16 cellular contexts compared by ENCODE assay signal in genomic region chr17:56172517-56172982, GRCh38. TPM values are rescaled to one million over a fixed set of nuclear protein-coding genes. Genes with fewer than 3 reads are reported as not detected.
DNase-seq lines count a peak whose midpoint lies in the region; ATAC-seq and TF ChIP-seq lines count a peak whose summit lies in the region.
"Had no signal": no experiment of that assay in that cellular context is flagged by ENCODE, and none has a peak within 500 bp of the region (broad histone marks: within the 10 kb centered on the region; RNA-seq: fewer than 3 reads in every experiment).

No MANE protein-coding gene starts in this region.

- H3K27ac Mint-ChIP-seq in WTC11: no peak overlapping the region
- H3K27ac Mint-ChIP-seq: activated T-cell treated with anti-CD3 and anti-CD28 coated beads, Interleukin-2, amount 50 U/mL, for 72 hours; B cell had no signal

- no peak overlapping the region for H3K4me3 Mint-ChIP-seq in WTC11
- H3K4me3 Mint-ChIP-seq: activated T-cell treated with anti-CD3 and anti-CD28 coated beads, Interleukin-2, amount 50 U/mL, for 72 hours; B cell had no signal

- no peak overlapping the region for H3K4me3 ChIP-seq in LNCaP clone FGC (ENCODE audit: low read depth, low read length)
- H3K4me3 ChIP-seq: cardiac muscle cell, PC-9 had no signal

- no peaks in the 10 kb centered on the region for H3K27me3 Mint-ChIP-seq in WTC11 (ENCODE audit: low read depth)
- H3K27me3 Mint-ChIP-seq: B cell had no signal

- ATAC-seq in WTC11 (peak; percentile 55), GM21423 (IDR thresholded peaks at IDR 0.05; ENCODE audit: unreplicated experiment) (no peak), GM18517 (IDR thresholded peaks at IDR 0.05; ENCODE audit: unreplicated experiment) (no peak)
- ATAC-seq: activated T-cell treated with anti-CD3 and anti-CD28 coated beads, Interleukin-2, amount 50 U/mL, for 72 hours had no signal

- no peaks in the 10 kb centered on the region for H3K36me3 Mint-ChIP-seq in WTC11

- POLR2A ChIA-PET in WTC11 (lab: Charles Lee): no interaction called here

- peaks cover 37% of the 10 kb centered on the region for H3K4me1 Mint-ChIP-seq in WTC11
- H3K4me1 Mint-ChIP-seq: B cell had no signal

- CTCF ChIA-PET in WTC11 (lab: Charles Lee): interaction anchor here (1.2 kb wide), 1 partner anchor 327 kb away, joined by 3 read pairs; no protein-coding TSS in a partner anchor

- H3K9me3 Mint-ChIP-seq in WTC11: peaks cover 2% of the 10 kb centered on the region; the same call in 1 of the 2 replicates
- H3K9me3 Mint-ChIP-seq: activated T-cell treated with anti-CD3 and anti-CD28 coated beads, Interleukin-2, amount 50 U/mL, for 72 hours had no signal

- H3K27ac ChIP-seq in C4-2B: peak overlapping the region; percentile 73
- H3K27ac ChIP-seq: cardiac muscle cell, PC-9 had no signal

- TF ChIP-seq CTCF in C4-2B (conservative IDR thresholded peaks at IDR 0.05): no peak
- TF ChIP-seq CTCF in LNCaP clone FGC (IDR thresholded peaks at IDR 0.05; ENCODE audit: control insufficient read depth, extremely low read depth, insufficient read depth): no peak
- no peak for TF ChIP-seq CTCF in WTC11 (IDR thresholded peaks at IDR 0.05)

- DNase-seq in LNCaP clone FGC (ENCODE audit: low read depth): peak; percentile 91
- DNase-seq in WTC11 (ENCODE audit: low spot score): no peak
- DNase-seq in midbrain (lab: John Stamatoyannopoulos, UW): peak; percentile 36
- no peak for DNase-seq in activated CD4-positive, alpha-beta T cell treated with anti-CD3 and anti-CD28 coated beads, Interleukin-2, amount 50 U/mL, for 4 hours
- DNase-seq in cerebellar nuclear complex (lab: John Stamatoyannopoulos, UW): no peak
- DNase-seq: activated T-cell treated with anti-CD3 and anti-CD28 coated beads, Interleukin-2, amount 50 U/mL, for 72 hours; foreskin melanocyte; MV-4-11; PC-9 had no signal

TF ChIP-seq in WTC11, 78 proteins besides CTCF, POLR2A, EP300 and RAD21 (continues in another document):
- TF ChIP-seq PREB (CRISPR knock-in tag; IDR thresholded peaks at IDR 0.05; ENCODE audit: borderline replicate concordance) (no peak), GRHL2 (CRISPR knock-in tag; IDR thresholded peaks at IDR 0.05; ENCODE audit: insufficient replicate concordance, severe bottlenecking) (no peak), PRRX2 (CRISPR knock-in tag; IDR thresholded peaks at IDR 0.05) (no peak), ZNF138 (CRISPR knock-in tag; conservative IDR thresholded peaks at IDR 0.05) (no peak), RELA (CRISPR knock-in tag; IDR thresholded peaks at IDR 0.05; ENCODE audit: borderline replicate concordance) (no peak), AR (CRISPR knock-in tag; IDR thresholded peaks at IDR 0.05) (no peak), ELF4 (CRISPR knock-in tag; IDR thresholded peaks at IDR 0.05; ENCODE audit: low read depth) (no peak), ZNF671 (CRISPR knock-in tag; IDR thresholded peaks at IDR 0.05) (no peak), FOXK1 (CRISPR knock-in tag; IDR thresholded peaks at IDR 0.05) (no peak), ZNF416 (CRISPR knock-in tag; IDR thresholded peaks at IDR 0.05) (no peak), PRDM15 (CRISPR knock-in tag; IDR thresholded peaks at IDR 0.05) (no peak), ZSCAN18 (CRISPR knock-in tag; IDR thresholded peaks at IDR 0.05) (no peak)
- TF ChIP-seq, protein P1, sequence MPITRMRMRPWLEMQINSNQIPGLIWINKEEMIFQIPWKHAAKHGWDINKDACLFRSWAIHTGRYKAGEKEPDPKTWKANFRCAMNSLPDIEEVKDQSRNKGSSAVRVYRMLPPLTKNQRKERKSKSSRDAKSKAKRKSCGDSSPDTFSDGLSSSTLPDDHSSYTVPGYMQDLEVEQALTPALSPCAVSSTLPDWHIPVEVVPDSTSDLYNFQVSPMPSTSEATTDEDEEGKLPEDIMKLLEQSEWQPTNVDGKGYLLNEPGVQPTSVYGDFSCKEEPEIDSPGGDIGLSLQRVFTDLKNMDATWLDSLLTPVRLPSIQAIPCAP (CRISPR knock-in tag; IDR thresholded peaks at IDR 0.05): no peak

RNA-seq across cellular contexts. Expression of gene ANKFN1, which starts 19.3 kb away (rescaled TPM):
- total RNA-seq in WTC11 (2021): 0.11 to 0.24 TPM in 2 of 3 replicates, not detected in the other
- total RNA-seq: activated T-cell treated with anti-CD3 and anti-CD28 coated beads, Interleukin-2, amount 50 U/mL, for 72 hours; B cell; liver; PC-9; renal cortical epithelial cell had no signal

Comparison
In these comparisons a context has a peak if more than half of its experiments do, and no peak if none do; other contexts are left out.
1. DNase-seq: peak in LNCaP clone FGC (single experiment) and midbrain (single experiment); none in WTC11 (single experiment), activated CD4-positive, alpha-beta T cell treated with anti-CD3 and anti-CD28 coated beads, Interleukin-2, amount 50 U/mL, for 4 hours (0 of 2) and cerebellar nuclear complex (0 of 2).